ENCODE assay signal across 8 cellular contexts in genomic region chr16:23149267-23149992, GRCh38. TPM values are rescaled to one million over a fixed set of nuclear protein-coding genes. Genes with fewer than 3 reads are reported as not detected.
DNase-seq lines count a peak whose midpoint lies in the region; ATAC-seq and TF ChIP-seq lines count a peak whose summit lies in the region.

A gene with protein sequence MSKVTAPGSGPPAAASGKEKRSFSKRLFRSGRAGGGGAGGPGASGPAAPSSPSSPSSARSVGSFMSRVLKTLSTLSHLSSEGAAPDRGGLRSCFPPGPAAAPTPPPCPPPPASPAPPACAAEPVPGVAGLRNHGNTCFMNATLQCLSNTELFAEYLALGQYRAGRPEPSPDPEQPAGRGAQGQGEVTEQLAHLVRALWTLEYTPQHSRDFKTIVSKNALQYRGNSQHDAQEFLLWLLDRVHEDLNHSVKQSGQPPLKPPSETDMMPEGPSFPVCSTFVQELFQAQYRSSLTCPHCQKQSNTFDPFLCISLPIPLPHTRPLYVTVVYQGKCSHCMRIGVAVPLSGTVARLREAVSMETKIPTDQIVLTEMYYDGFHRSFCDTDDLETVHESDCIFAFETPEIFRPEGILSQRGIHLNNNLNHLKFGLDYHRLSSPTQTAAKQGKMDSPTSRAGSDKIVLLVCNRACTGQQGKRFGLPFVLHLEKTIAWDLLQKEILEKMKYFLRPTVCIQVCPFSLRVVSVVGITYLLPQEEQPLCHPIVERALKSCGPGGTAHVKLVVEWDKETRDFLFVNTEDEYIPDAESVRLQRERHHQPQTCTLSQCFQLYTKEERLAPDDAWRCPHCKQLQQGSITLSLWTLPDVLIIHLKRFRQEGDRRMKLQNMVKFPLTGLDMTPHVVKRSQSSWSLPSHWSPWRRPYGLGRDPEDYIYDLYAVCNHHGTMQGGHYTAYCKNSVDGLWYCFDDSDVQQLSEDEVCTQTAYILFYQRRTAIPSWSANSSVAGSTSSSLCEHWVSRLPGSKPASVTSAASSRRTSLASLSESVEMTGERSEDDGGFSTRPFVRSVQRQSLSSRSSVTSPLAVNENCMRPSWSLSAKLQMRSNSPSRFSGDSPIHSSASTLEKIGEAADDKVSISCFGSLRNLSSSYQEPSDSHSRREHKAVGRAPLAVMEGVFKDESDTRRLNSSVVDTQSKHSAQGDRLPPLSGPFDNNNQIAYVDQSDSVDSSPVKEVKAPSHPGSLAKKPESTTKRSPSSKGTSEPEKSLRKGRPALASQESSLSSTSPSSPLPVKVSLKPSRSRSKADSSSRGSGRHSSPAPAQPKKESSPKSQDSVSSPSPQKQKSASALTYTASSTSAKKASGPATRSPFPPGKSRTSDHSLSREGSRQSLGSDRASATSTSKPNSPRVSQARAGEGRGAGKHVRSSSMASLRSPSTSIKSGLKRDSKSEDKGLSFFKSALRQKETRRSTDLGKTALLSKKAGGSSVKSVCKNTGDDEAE (N-terminal part only) (minus strand): TSS chr16:23149452. CDS start chr16:23149270, 182 bp downstream.

- intact Hi-C loops in uterus (cut with DNase I; ENCODE audit: low total_unique reads): no loop called here

- peak within 1 kb of the TSS; percentile 58 to 68 for H3K4me3 ChIP-seq in uterus

- no peaks in the 10 kb centered on the region for H3K36me3 ChIP-seq in uterus

- peak within 1 kb of the TSS; percentile 82 to 96 for H3K27ac ChIP-seq in uterus

- H3K9me3 ChIP-seq in uterus: no peaks in the 10 kb centered on the region

- H3K4me1 ChIP-seq in uterus: peaks cover 4% of the 10 kb centered on the region in 2 donors

- TF ChIP-seq POLR2A in uterus (IDR thresholded peaks at IDR 0.05): peak; percentile 68 to 75

- TF ChIP-seq CTCF in uterus (IDR thresholded peaks at IDR 0.05): peak in 1 of 4 experiments; percentile 9

- H3K27me3 ChIP-seq in uterus: no peaks in the 10 kb centered on the region

- ATAC-seq in GM18517 (IDR thresholded peaks at IDR 0.05; ENCODE audit: unreplicated experiment) (peak; percentile 90), HG03039 (IDR thresholded peaks at IDR 0.05; ENCODE audit: unreplicated experiment) (peak; percentile 90)

- DNase-seq in NCI-H2029 treated with DMSO at 0.1 percent for 48 hours (lab: John Stamatoyannopoulos, UW): peak; percentile 83
- peak; percentile 83 for DNase-seq in T-helper 9 cell
- peak; percentile 99 for DNase-seq in astrocyte of the hippocampus (ENCODE audit: low read depth, low spot score)
- peak; percentile 89 for DNase-seq in hepatic stellate cell (ENCODE audit: low spot score)
- peak; percentile 95 for DNase-seq in putamen (ENCODE audit: low spot score)
- peak; percentile 93 to 95 for DNase-seq in uterus

RNA-seq across cellular contexts. Expression of the gene that starts here (rescaled TPM):
- 10 to 100 TPM; 11.8 to 62.0 (median 28.2) TPM for total RNA-seq in uterus

Comparison
In these comparisons a context has a peak if more than half of its experiments do, and no peak if none do; other contexts are left out.
1. Peak in every context shown above with its lines: DNase-seq, ATAC-seq, H3K4me3 ChIP-seq and H3K27ac ChIP-seq.